10 cellular contexts compared by ENCODE assay signal in genomic region chr5:32542216-32543059, GRCh38. TPM values are rescaled to one million over a fixed set of nuclear protein-coding genes. Genes with fewer than 3 reads are reported as not detected.
DNase-seq lines count a peak whose midpoint lies in the region; ATAC-seq and TF ChIP-seq lines count a peak whose summit lies in the region.
"Had no signal": no experiment of that assay in that cellular context is flagged by ENCODE, and none has a peak within 500 bp of the region (broad histone marks: within the 10 kb centered on the region; RNA-seq: fewer than 3 reads in every experiment).

No MANE protein-coding gene starts in this region.

- H4K20me1 ChIP-seq in PC-3 (ENCODE audit: low read length) (no peaks in the 10 kb centered on the region), osteoblast (ENCODE audit: insufficient read depth, low read length) (no peaks in the 10 kb centered on the region), PC-9 (ENCODE audit: insufficient read depth) (no peaks in the 10 kb centered on the region)

- POLR2A ChIA-PET in PC-3 (lab: Charles Lee; ENCODE audit: unreplicated experiment), result no interaction called here
- POLR2A ChIA-PET in PC-9 (lab: Charles Lee; ENCODE audit: unreplicated experiment), result no interaction called here

- H3K4me3 ChIP-seq in PC-3 (ENCODE audit: low read length) (no peak overlapping the region), osteoblast (ENCODE audit: insufficient read depth, low read length) (no peak overlapping the region), PC-9 (no peak overlapping the region), WERI-Rb-1 (ENCODE audit: low read depth, low read length) (no peak overlapping the region)
- H3K4me3 ChIP-seq: SK-N-MC had no signal

- H2AFZ ChIP-seq in PC-3 (ENCODE audit: low read length), result peak overlapping the region; percentile 67
- H2AFZ ChIP-seq in osteoblast (ENCODE audit: low read length), result no peak overlapping the region
- no peak overlapping the region for H2AFZ ChIP-seq in PC-9

- H3F3A ChIP-seq in PC-3 (ENCODE audit: low read length, unreplicated experiment), result no peaks in the 10 kb centered on the region
- no peaks in the 10 kb centered on the region for H3F3A ChIP-seq in PC-9 (ENCODE audit: insufficient read depth, low read depth)

- CTCF ChIA-PET in PC-3 (lab: Charles Lee), result no interaction called here
- CTCF ChIA-PET in PC-9 (lab: Charles Lee), result no interaction called here

- H3K9me3 ChIP-seq in PC-3 (ENCODE audit: low read length) (no peaks in the 10 kb centered on the region), osteoblast (ENCODE audit: low read depth, low read length) (no peaks in the 10 kb centered on the region), PC-9 (ENCODE audit: insufficient read depth, low read depth) (no peaks in the 10 kb centered on the region), WERI-Rb-1 (ENCODE audit: severe bottlenecking) (peaks cover 2% of the 10 kb centered on the region)

- H3K27me3 ChIP-seq in PC-3 (ENCODE audit: low read length), result no peaks in the 10 kb centered on the region
- H3K27me3 ChIP-seq in osteoblast (ENCODE audit: insufficient read depth, low read length), result no peaks in the 10 kb centered on the region
- peaks cover 6% of the 10 kb centered on the region; the same call in 1 of the 2 replicates for H3K27me3 ChIP-seq in PC-9 (ENCODE audit: insufficient read depth, low read depth)
- peaks cover 80% of the 10 kb centered on the region for H3K27me3 ChIP-seq in WERI-Rb-1 (ENCODE audit: insufficient read depth, low read depth, severe bottlenecking)

- peak overlapping the region; percentile 25; the same call in 1 of the 2 replicates for H3K27ac ChIP-seq in PC-3 (ENCODE audit: low read length)
- H3K27ac ChIP-seq in osteoblast (ENCODE audit: low read depth, low read length), result no peak overlapping the region
- no peak overlapping the region for H3K27ac ChIP-seq in PC-9
- no peak overlapping the region for H3K27ac ChIP-seq in WERI-Rb-1
- H3K27ac ChIP-seq: 22Rv1, SK-N-MC had no signal

- TF ChIP-seq CTCF in PC-3 (conservative IDR thresholded peaks at IDR 0.05; ENCODE audit: low read depth, low read length) (no peak), osteoblast (IDR thresholded peaks at IDR 0.05; ENCODE audit: extremely low read depth, low read depth, low read length) (no peak), PC-9 (conservative IDR thresholded peaks at IDR 0.05) (no peak), WERI-Rb-1 (IDR thresholded peaks at IDR 0.05; ENCODE audit: low read depth, low read length) (no peak)

- BruUV-seq in PC-3 (replicated peaks; lab: Mats Ljungman, UMichigan), result no TSS peak
- BruUV-seq in PC-9 (replicated peaks; lab: Mats Ljungman, UMichigan), result no TSS peak

- ATAC-seq in HG02870 (IDR thresholded peaks at IDR 0.05; ENCODE audit: unreplicated experiment), result peak; percentile 74
- peak; percentile 87 for ATAC-seq in PC-3

- H3K79me2 ChIP-seq in PC-3 (ENCODE audit: low read length) (no peaks in the 10 kb centered on the region), osteoblast (ENCODE audit: insufficient read depth, low read length) (no peaks in the 10 kb centered on the region), PC-9 (ENCODE audit: low read depth) (no peaks in the 10 kb centered on the region)

- H3K9me2 ChIP-seq in PC-3 (replicated peaks; ENCODE audit: low read length), result no peaks in the 10 kb centered on the region
- H3K9me2 ChIP-seq in PC-9 (ENCODE audit: insufficient read depth), result no peaks in the 10 kb centered on the region

- intact Hi-C loops in PC-3 (cut with micrococcal nuclease) (no loop called here), PC-9 (cut with micrococcal nuclease; ENCODE audit: unreplicated experiment) (no loop called here)

- H3K4me1 ChIP-seq in PC-3 (ENCODE audit: insufficient read depth, low read length) (peaks cover 8% of the 10 kb centered on the region; the same call in 1 of the 2 replicates), osteoblast (ENCODE audit: insufficient read depth, low read length) (peaks cover 2% of the 10 kb centered on the region), PC-9 (replicated peaks; ENCODE audit: insufficient read depth) (no peaks in the 10 kb centered on the region)

- no peaks in the 10 kb centered on the region for H3K36me3 ChIP-seq in PC-3 (ENCODE audit: low read depth, low read length)
- H3K36me3 ChIP-seq in osteoblast (ENCODE audit: insufficient read depth, low read length), result no peaks in the 10 kb centered on the region
- H3K36me3 ChIP-seq in PC-9 (ENCODE audit: low read depth), result no peaks in the 10 kb centered on the region
- no peaks in the 10 kb centered on the region for H3K36me3 ChIP-seq in WERI-Rb-1

- H3K9ac ChIP-seq in PC-3 (ENCODE audit: low read length), result no peak overlapping the region

- DNase-seq in DMS53 (lab: John Stamatoyannopoulos, UW) (peak; percentile 4), DMS53 treated with DMSO at 0.1 percent for 48 hours (lab: John Stamatoyannopoulos, UW; ENCODE audit: unreplicated experiment) (no peak), PC-3 (peak; percentile 76), osteoblast (ENCODE audit: insufficient read length, low spot score, missing footprints) (peak; percentile 31), PC-9 (no peak), WERI-Rb-1 (no peak), OCI-M1 (lab: John Stamatoyannopoulos, UW) (no peak)

- no peak overlapping the region for H3K4me2 ChIP-seq in PC-3 (ENCODE audit: low read length)
- H3K4me2 ChIP-seq in osteoblast (ENCODE audit: insufficient read depth, low read length), result no peak overlapping the region
- no peak overlapping the region for H3K4me2 ChIP-seq in PC-9

RNA-seq across cellular contexts. Expression of gene SUB1, which starts 42.9 kb away (rescaled TPM):
- 185 and 189 TPM in 2 replicates for total RNA-seq in PC-3 (2014; rRNA removed)
- total RNA-seq in osteoblast, result 101 and 115 TPM in 2 replicates
- total RNA-seq in PC-9 (2021), result 314 and 328 TPM in 2 replicates

Comparison
In these comparisons a context has a peak if more than half of its experiments do, and no peak if none do; other contexts are left out.
1. DNase-seq: peak in DMS53 (single experiment), PC-3 (single experiment) and osteoblast (single experiment); none in DMS53 treated with DMSO at 0.1 percent for 48 hours (single experiment), PC-9 (0 of 2), WERI-Rb-1 (single experiment) and OCI-M1 (single experiment).